8 cellular contexts compared by ENCODE assay signal in genomic region chr7:132049462-132050304, GRCh38.
DNase-seq lines count a peak whose midpoint lies in the region; ATAC-seq and TF ChIP-seq lines count a peak whose summit lies in the region.

No MANE protein-coding gene starts in this region.

- no peaks in the 10 kb centered on the region for H3K36me3 ChIP-seq in right lobe of liver

- peak in 2 of 4 donors; percentile 43 to 58 for ATAC-seq in right lobe of liver
- no peak for ATAC-seq in GM18517 (IDR thresholded peaks at IDR 0.05; ENCODE audit: unreplicated experiment)
- ATAC-seq in GM21737 (IDR thresholded peaks at IDR 0.05; ENCODE audit: unreplicated experiment), result no peak

- WGBS in right lobe of liver (ENCODE audit: insufficient coverage, low coverage, low lambda C conversion rate, missing lambda C conversion rate), result 46% methylated on average over 9 of the region's 9 CpGs

- no peaks in the 10 kb centered on the region for H3K4me1 ChIP-seq in right lobe of liver

- H3K27me3 ChIP-seq in right lobe of liver, result no peaks in the 10 kb centered on the region

- H3K27ac ChIP-seq in right lobe of liver, result no peak overlapping the region

- peak; percentile 15 to 70 (median 58) for TF ChIP-seq CTCF in right lobe of liver (IDR thresholded peaks at IDR 0.05)

- H3K27ac Mint-ChIP-seq in activated naive CD4-positive, alpha-beta T cell treated with anti-CD3 and anti-CD28 coated beads, Interleukin-2, amount 10 ng/mL, durations not matched to agents 7 days and 5 days, result no peak overlapping the region

- no peaks in the 10 kb centered on the region for H3K36me3 Mint-ChIP-seq in activated naive CD4-positive, alpha-beta T cell treated with anti-CD3 and anti-CD28 coated beads, Interleukin-2, amount 10 ng/mL, durations not matched to agents 7 days and 5 days

- CTCF ChIA-PET in activated naive CD4-positive, alpha-beta T cell treated with anti-CD3 and anti-CD28 coated beads, Interleukin-2, amount 10 ng/mL, durations not matched to agents 7 days and 5 days (lab: Charles Lee), result interaction anchor here (0.9 to 1.2 kb wide), 2 partner anchors 191 to 363 kb away, joined by 3 read pairs; no protein-coding TSS in a partner anchor

- no peak overlapping the region for H3K4me3 Mint-ChIP-seq in activated naive CD4-positive, alpha-beta T cell treated with anti-CD3 and anti-CD28 coated beads, Interleukin-2, amount 10 ng/mL, durations not matched to agents 7 days and 5 days

- intact Hi-C loops in right lobe of liver (cut with DNase I), result no loop called here

- TF ChIP-seq POLR2A in right lobe of liver (IDR thresholded peaks at IDR 0.05), result no peak

- no peaks in the 10 kb centered on the region for H3K9me3 Mint-ChIP-seq in activated naive CD4-positive, alpha-beta T cell treated with anti-CD3 and anti-CD28 coated beads, Interleukin-2, amount 10 ng/mL, durations not matched to agents 7 days and 5 days

- H3K9me3 ChIP-seq in right lobe of liver, result no peaks in the 10 kb centered on the region

- H3K4me3 ChIP-seq in Jurkat, Clone E6-1 (ENCODE audit: low read length), result no peak overlapping the region
- no peak overlapping the region for H3K4me3 ChIP-seq in right lobe of liver

- peak; percentile 46 for DNase-seq in EH (ENCODE audit: low read depth)
- DNase-seq in Jurkat, Clone E6-1 (ENCODE audit: low read depth, low spot score), result peak; percentile 15
- peak; percentile 57 for DNase-seq in activated naive CD4-positive, alpha-beta T cell treated with anti-CD3 and anti-CD28 coated beads, Interleukin-2, amount 10 ng/mL, durations not matched to agents 7 days and 5 days
- no peak for DNase-seq in right lobe of liver
- DNase-seq in T-helper 1 cell, result no peak
- DNase-seq in NCI-H774 (lab: John Stamatoyannopoulos, UW), result no peak

- H3K4me1 Mint-ChIP-seq in activated naive CD4-positive, alpha-beta T cell treated with anti-CD3 and anti-CD28 coated beads, Interleukin-2, amount 10 ng/mL, durations not matched to agents 7 days and 5 days, result no peaks in the 10 kb centered on the region

- peaks cover 2% of the 10 kb centered on the region for H3K27me3 Mint-ChIP-seq in activated naive CD4-positive, alpha-beta T cell treated with anti-CD3 and anti-CD28 coated beads, Interleukin-2, amount 10 ng/mL, durations not matched to agents 7 days and 5 days

Comparison
In these comparisons a context has a peak if more than half of its experiments do, and no peak if none do; other contexts are left out.
1. DNase-seq: peak in EH (single experiment), Jurkat, Clone E6-1 (single experiment) and activated naive CD4-positive, alpha-beta T cell treated with anti-CD3 and anti-CD28 coated beads, Interleukin-2, amount 10 ng/mL, durations not matched to agents 7 days and 5 days (single experiment); none in right lobe of liver (0 of 3), T-helper 1 cell (0 of 5) and NCI-H774 (single experiment).